22 cellular contexts compared by ENCODE assay signal in genomic region chr10:78382047-78382446, GRCh38.
"Had no signal": no experiment of that assay in that cellular context is flagged by ENCODE, and none has a peak within 500 bp of the region (broad histone marks: within the 10 kb centered on the region; RNA-seq: fewer than 3 reads in every experiment).

No MANE protein-coding gene starts in this region.

- H3K4me3 ChIP-seq: coronary artery, dorsolateral prefrontal cortex, esophagus muscularis mucosa, gastroesophageal sphincter, heart right ventricle, lower lobe of right lung, mucosa of descending colon had no signal

- H3K9me3 ChIP-seq: lower lobe of right lung, mucosa of descending colon had no signal

- H3K27ac ChIP-seq: coronary artery, esophagus muscularis mucosa, foreskin keratinocyte, gastroesophageal sphincter, heart right ventricle, lower lobe of right lung had no signal

- H3K36me3 Mint-ChIP-seq: mesothelial cell of epicardium had no signal

- H3K27ac Mint-ChIP-seq: mesothelial cell of epicardium had no signal

- DNase-seq: dermis blood vessel endothelial cell; effector CD4-positive, alpha-beta T cell; effector memory CD4-positive, alpha-beta T cell; heart right ventricle; kidney glomerular epithelial cell; left colon; left ventricle myocardium superior; lower lobe of right lung; mesenchymal stem cell; mucosa of descending colon had no signal

- ATAC-seq: foreskin keratinocyte, gastroesophageal sphincter, heart right ventricle, left colon, left lobe of liver, left ventricle myocardium superior, lower lobe of right lung, mucosa of descending colon had no signal

- H3K4me1 ChIP-seq: foreskin keratinocyte, lower lobe of right lung had no signal

- FAIRE-seq: colon, endothelial cell of umbilical vein, frontal cortex, islet of Langerhans, keratinocyte had no signal

- H3K36me3 ChIP-seq: esophagus muscularis mucosa, gastroesophageal sphincter, heart right ventricle, lower lobe of right lung had no signal

- H3K27me3 ChIP-seq: dorsolateral prefrontal cortex, esophagus muscularis mucosa, gastroesophageal sphincter had no signal

- H3K4me3 Mint-ChIP-seq: mesothelial cell of epicardium had no signal
